In genomic region chr2:47893771-47894170, GRCh38 we compare ENCODE assay signal across 1 cellular context.
TF ChIP-seq lines count a peak whose summit lies in the region.

No MANE protein-coding gene starts in this region.

TF ChIP-seq in IMR-90, 13 proteins besides CTCF, POLR2A, EP300 and RAD21:
- TF ChIP-seq, protein P1, sequence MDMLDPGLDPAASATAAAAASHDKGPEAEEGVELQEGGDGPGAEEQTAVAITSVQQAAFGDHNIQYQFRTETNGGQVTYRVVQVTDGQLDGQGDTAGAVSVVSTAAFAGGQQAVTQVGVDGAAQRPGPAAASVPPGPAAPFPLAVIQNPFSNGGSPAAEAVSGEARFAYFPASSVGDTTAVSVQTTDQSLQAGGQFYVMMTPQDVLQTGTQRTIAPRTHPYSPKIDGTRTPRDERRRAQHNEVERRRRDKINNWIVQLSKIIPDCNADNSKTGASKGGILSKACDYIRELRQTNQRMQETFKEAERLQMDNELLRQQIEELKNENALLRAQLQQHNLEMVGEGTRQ (IDR thresholded peaks at IDR 0.05; ENCODE audit: low read depth, low read length): no peak
- no peak for TF ChIP-seq SMC3 (IDR thresholded peaks at IDR 0.05; ENCODE audit: low read depth, low read length)
- no peak for TF ChIP-seq RCOR1 (IDR thresholded peaks at IDR 0.05; ENCODE audit: insufficient replicate concordance, low read length)
- TF ChIP-seq MAZ (IDR thresholded peaks at IDR 0.05; ENCODE audit: borderline replicate concordance, low read depth, low read length): no peak
- no peak for TF ChIP-seq RFX5 (IDR thresholded peaks at IDR 0.05; ENCODE audit: low read depth, low read length)
- TF ChIP-seq FOS (IDR thresholded peaks at IDR 0.05; ENCODE audit: low read depth, low read length): no peak
- no peak for TF ChIP-seq MXI1 (IDR thresholded peaks at IDR 0.05; ENCODE audit: borderline replicate concordance, low read depth, low read length)
